Comparison of ENCODE assay signal across 24 cellular contexts in the genomic region with DNA sequence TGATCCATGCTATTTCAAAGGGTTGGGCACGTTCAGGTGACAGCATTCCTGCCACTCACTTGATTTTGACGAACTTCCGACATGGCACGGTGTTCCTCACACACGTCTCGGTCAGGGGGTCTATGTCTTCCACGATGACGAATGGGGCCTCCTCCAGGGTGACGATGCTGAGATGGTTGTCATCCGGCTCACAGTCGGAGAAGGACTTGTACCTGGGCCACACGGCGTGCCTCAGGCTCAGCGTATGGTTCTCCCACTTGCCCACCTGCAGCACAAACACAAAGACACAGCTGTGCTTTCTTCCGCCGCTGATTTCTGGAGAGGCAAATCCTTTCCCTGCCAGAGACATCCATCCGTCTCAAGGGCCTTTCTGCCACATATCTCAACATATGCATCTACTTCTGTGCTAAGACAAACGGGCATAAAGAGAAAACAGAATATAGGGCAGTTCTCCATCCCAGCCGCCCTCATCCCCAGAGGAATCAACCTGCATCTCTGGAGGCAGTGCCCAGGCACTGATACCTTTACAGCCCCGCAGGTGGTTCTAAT.
"Had no signal": no experiment of that assay in that cellular context is flagged by ENCODE, and none has a peak within 500 bp of the region (broad histone marks: within the 10 kb centered on the region; RNA-seq: fewer than 3 reads in every experiment).

No MANE protein-coding gene starts in this region.

- ATAC-seq: esophagus mucosa, foreskin keratinocyte, gastroesophageal sphincter, heart left ventricle, left lobe of liver, natural killer cell, pancreas, sciatic nerve had no signal

- H3K4me3 ChIP-seq: gastroesophageal sphincter, heart left ventricle, hepatocyte, lung, pancreas, smooth muscle cell, stomach, thyroid gland had no signal

- H3K27me3 ChIP-seq: dorsolateral prefrontal cortex, foreskin keratinocyte, gastroesophageal sphincter, heart left ventricle, hepatocyte, neutrophil, pancreas, stomach, thyroid gland had no signal

- H3K4me1 ChIP-seq: gastroesophageal sphincter, pancreas, stomach, thyroid gland had no signal

- DNase-seq: effector CD8-positive, alpha-beta T cell; endodermal cell; foreskin keratinocyte; heart left ventricle; kidney; natural killer cell; pancreas; stimulated activated CD4-positive, alpha-beta T cell treated with anti-CD3 and anti-CD28 coated beads, Interleukin-12 subunit alpha, Interleukin-12 subunit beta, amount 100 ng/mL, for 4 hours; stimulated activated CD4-positive, alpha-beta T cell treated with anti-CD3 and anti-CD28 coated beads, Interleukin-1b, Interleukin-23, amount 100 ng/mL, for 48 hours; stimulated activated CD4-positive, alpha-beta T cell treated with anti-CD3 and anti-CD28 coated beads, Interleukin-4, amount 100 ng/mL, for 1 hour; stimulated activated CD8-positive, alpha-beta memory T cell treated with anti-CD3 and anti-CD28 coated beads, Interleukin-4, amount 100 ng/mL, for 48 hours; stimulated activated naive CD4-positive, alpha-beta T cell; stomach; thyroid gland had no signal

- H3K36me3 ChIP-seq: gastroesophageal sphincter, heart left ventricle, neutrophil, pancreas, stomach, thyroid gland had no signal

- H3K9me3 ChIP-seq: gastroesophageal sphincter, neutrophil, pancreas, stomach, thyroid gland had no signal

- H3K27ac ChIP-seq: epithelial cell of prostate, foreskin keratinocyte, gastroesophageal sphincter, heart left ventricle, hepatocyte, neutrophil, pancreas, stomach, thyroid gland had no signal
